Comparison of ENCODE assay signal across 8 cellular contexts in genomic region chr18:59961086-59961485, GRCh38.
A peak's percentile ranks its signal among the peaks of the same experiment; 100 is the strongest.
DNase-seq lines count a peak whose midpoint lies in the region; ATAC-seq lines count a peak whose summit lies in the region.

No MANE protein-coding gene starts in this region.

- ATAC-seq in GM19468 (IDR thresholded peaks at IDR 0.05; ENCODE audit: extremely low read depth, unreplicated experiment) (peak; percentile 65), HG03135 (IDR thresholded peaks at IDR 0.05; ENCODE audit: unreplicated experiment) (peak; percentile 84)

- DNase-seq in GF-D8 (lab: John Stamatoyannopoulos, UW) (peak; percentile 37), OCI-M1 (lab: John Stamatoyannopoulos, UW) (peak; percentile 59), RKO (ENCODE audit: low spot score) (no peak), pons (ENCODE audit: low spot score) (no peak), hepatic stellate cell (ENCODE audit: low spot score) (no peak), NCI-H446 treated with DMSO at 0.1 percent for 48 hours (lab: John Stamatoyannopoulos, UW) (no peak)

Comparison
In these comparisons a context has a peak if more than half of its experiments do, and no peak if none do; other contexts are left out.
1. DNase-seq: peak in GF-D8 (single experiment) and OCI-M1 (single experiment); none in RKO (single experiment), pons (single experiment), hepatic stellate cell (single experiment) and NCI-H446 treated with DMSO at 0.1 percent for 48 hours (single experiment).